Comparison of ENCODE assay signal across 8 cellular contexts in the genomic region with DNA sequence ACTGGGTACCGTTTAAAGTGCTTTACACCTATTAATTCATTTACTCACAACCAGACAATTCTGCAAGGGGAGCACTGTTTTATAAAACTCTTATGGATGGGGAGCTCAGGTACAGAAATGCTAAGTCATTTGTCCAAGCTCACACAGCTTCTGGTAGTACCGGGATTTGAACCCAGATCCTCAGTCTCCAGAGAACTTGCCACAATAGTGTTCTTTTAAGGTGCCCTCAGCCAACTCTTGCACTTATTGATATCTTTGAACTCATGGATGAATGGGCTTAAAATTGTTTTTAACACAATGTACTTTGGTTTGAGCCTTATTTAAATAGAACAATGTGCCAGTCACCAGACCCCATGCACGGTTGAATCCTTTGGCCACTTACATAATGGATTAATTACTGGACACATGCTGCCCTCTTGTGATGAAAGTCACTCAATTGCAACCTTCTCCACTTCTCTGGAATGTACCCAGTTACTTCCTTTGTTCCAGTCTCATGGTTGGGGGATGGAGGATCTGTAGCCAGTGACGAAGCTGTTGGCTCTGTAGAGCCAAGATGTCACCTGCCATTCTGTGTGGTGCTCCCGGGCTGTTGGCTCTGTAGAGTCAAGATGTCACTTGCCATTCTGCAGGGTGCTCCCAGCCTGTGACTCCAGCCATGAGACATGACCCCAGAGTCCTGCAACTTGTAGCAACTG.
A peak's percentile ranks its signal among the peaks of the same experiment; 100 is the strongest.
DNase-seq lines count a peak whose midpoint lies in the region; ATAC-seq and TF ChIP-seq lines count a peak whose summit lies in the region.

No MANE protein-coding gene starts in this region.

- H3K27me3 ChIP-seq in neuronal stem cell (ENCODE audit: control insufficient read depth in 3 of 3, insufficient read depth in 3 of 3, low read depth in 1 of 3, low read length in 3 of 3) = no peaks in the 10 kb centered on the region

- no peak overlapping the region for H2BK5ac ChIP-seq in neuronal stem cell (ENCODE audit: low read length)

- H4K91ac ChIP-seq in neuronal stem cell (ENCODE audit: low read depth, low read length, poor library complexity) = no peak overlapping the region

- TF ChIP-seq CTCF in LNCaP clone FGC (IDR thresholded peaks at IDR 0.05; ENCODE audit: control insufficient read depth, extremely low read depth, insufficient read depth) (peak; percentile 70), fibroblast of villous mesenchyme (IDR thresholded peaks at IDR 0.05; ENCODE audit: insufficient read depth, low read depth, low read length) (peak; percentile 55)

- no CpG with 5 or more reads among the region's 5 CpGs for WGBS in neuronal stem cell (ENCODE audit: extremely low coverage in 2 of 2, insufficient read length in 2 of 2, insufficient replicate concordance in 1 of 2), 2 donors

- no peak overlapping the region for H3K14ac ChIP-seq in neuronal stem cell (ENCODE audit: low read length)

- no peak overlapping the region for H3K4ac ChIP-seq in neuronal stem cell (ENCODE audit: low read length)

- DNase-seq in EL = peak; percentile 82
- peak; percentile 73 for DNase-seq in LNCaP clone FGC (ENCODE audit: low read depth)
- DNase-seq in SW480 (ENCODE audit: low spot score) = peak; percentile 87
- peak; percentile 78 for DNase-seq in fibroblast of villous mesenchyme (ENCODE audit: low read depth)
- DNase-seq in neuronal stem cell (ENCODE audit: low spot score) = peak; percentile 53
- DNase-seq in UCSD-AML1 (lab: John Stamatoyannopoulos, UW; ENCODE audit: unreplicated experiment) = no peak

- H2BK15ac ChIP-seq in neuronal stem cell (ENCODE audit: low read length) = no peak overlapping the region

- H3K4me2 ChIP-seq in neuronal stem cell (ENCODE audit: insufficient read depth, low read length, poor library complexity, severe bottlenecking) = no peak overlapping the region

- no peak overlapping the region for H2BK120ac ChIP-seq in neuronal stem cell (ENCODE audit: low read depth, low read length)

- H2BK12ac ChIP-seq in neuronal stem cell (ENCODE audit: low read length) = no peak overlapping the region

- no peak overlapping the region for H3K18ac ChIP-seq in neuronal stem cell (ENCODE audit: low read length)

- H3K27ac ChIP-seq in neuronal stem cell (replicated peaks; ENCODE audit: low read length) = no peak overlapping the region

- H3K9ac ChIP-seq in neuronal stem cell (ENCODE audit: low read depth, low read length, poor library complexity) = no peak overlapping the region

- peaks cover 0 to 1% of the 10 kb centered on the region in 2 donors for H3K4me1 ChIP-seq in neuronal stem cell (ENCODE audit: control insufficient read depth in 2 of 2, insufficient read depth in 1 of 2, low read depth in 1 of 2, low read length in 2 of 2)

- ATAC-seq in GM21786 (IDR thresholded peaks at IDR 0.05; ENCODE audit: unreplicated experiment) = no peak
- ATAC-seq in GM19328 (IDR thresholded peaks at IDR 0.05; ENCODE audit: unreplicated experiment) = no peak

- H2AK5ac ChIP-seq in neuronal stem cell (ENCODE audit: low read depth, low read length) = no peak overlapping the region

- H3K23ac ChIP-seq in neuronal stem cell (ENCODE audit: low read depth, low read length, poor library complexity) = no peak overlapping the region

- H3K4me3 ChIP-seq in LNCaP clone FGC (ENCODE audit: low read depth, low read length) = no peak overlapping the region
- H3K4me3 ChIP-seq in fibroblast of villous mesenchyme (ENCODE audit: low read depth, low read length) = no peak overlapping the region
- no peak overlapping the region for H3K4me3 ChIP-seq in neuronal stem cell (ENCODE audit: low read length in 2 of 2)

- peaks cover 0 to 2% of the 10 kb centered on the region in 2 donors for H3K36me3 ChIP-seq in neuronal stem cell (replicated peaks in 1 of 2; ENCODE audit: control insufficient read depth in 2 of 2, insufficient read depth in 2 of 2, low read length in 2 of 2)

- H3K9me3 ChIP-seq in neuronal stem cell (replicated peaks in 1 of 2; ENCODE audit: control insufficient read depth in 2 of 2, insufficient read depth in 1 of 2, low read depth in 1 of 2, low read length in 2 of 2) = peaks cover 2 to 6% of the 10 kb centered on the region in 2 donors

- no peaks in the 10 kb centered on the region for H3K79me1 ChIP-seq in neuronal stem cell (ENCODE audit: low read depth, low read length)

- H2AFZ ChIP-seq in neuronal stem cell (ENCODE audit: low read length) = peak overlapping the region; percentile 87

- no peak overlapping the region for H4K8ac ChIP-seq in neuronal stem cell (ENCODE audit: low read depth, low read length)
